In the genomic region with DNA sequence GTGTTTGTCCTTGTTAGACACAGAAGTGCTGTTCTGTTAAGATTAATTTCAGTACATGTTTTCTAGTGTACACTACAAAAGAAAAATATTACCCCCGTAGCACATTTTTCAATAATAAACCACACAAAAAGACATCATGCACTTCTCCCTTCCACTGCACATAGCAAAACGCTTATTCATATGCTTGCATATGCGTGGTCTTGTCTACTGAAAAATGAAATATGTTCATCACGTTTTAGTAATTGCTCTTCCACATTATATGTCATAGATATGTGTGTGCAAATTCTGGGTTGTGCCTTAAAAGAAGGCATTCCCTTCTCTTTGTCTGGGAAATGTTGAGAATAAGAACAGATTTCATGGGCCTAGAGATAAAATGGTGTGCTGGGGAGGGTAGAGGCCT, we compare ENCODE assay signal across 25 cellular contexts.
"Had no signal": no experiment of that assay in that cellular context is flagged by ENCODE, and none has a peak within 500 bp of the region (broad histone marks: within the 10 kb centered on the region; RNA-seq: fewer than 3 reads in every experiment).

No MANE protein-coding gene starts in this region.

- H3K4me3 ChIP-seq: K562, Peyer's patch had no signal

- H3K27ac ChIP-seq: Peyer's patch, RWPE1, VCaP had no signal

- ATAC-seq: activated T-helper 17 cell treated with anti-CD3 and anti-CD28 coated beads, Interleukin-2, amount 50 U/mL, for 72 hours; K562 had no signal

- DNase-seq: activated CD4-positive, alpha-beta memory T cell treated with anti-CD3 and anti-CD28 coated beads, Interleukin-2, amount 10 ng/mL, durations not matched to agents 7 days and 5 days; activated CD4-positive, alpha-beta T cell treated with anti-CD3 and anti-CD28 coated beads, Interleukin-2, amount 50 U/mL, for 1 hour; activated CD4-positive, CD25-positive, alpha-beta regulatory T cell; activated gamma-delta T cell; activated naive CD4-positive, alpha-beta T cell treated with anti-CD3 and anti-CD28 coated beads for 36 hours; activated T-cell treated with anti-CD3 and anti-CD28 coated beads for 4 hours; activated T-cell treated with anti-CD3 and anti-CD28 coated beads, Interleukin-2, amount 50 U/mL, for 48 hours; caudate nucleus; Karpas-422; NCI-H1092; NCI-H1417; NCI-H1930; NCI-H2107; NCI-H2171 treated with DMSO at 0.1 percent for 48 hours; NCI-H226; NCI-H526 treated with DMSO at 0.1 percent for 48 hours; NCI-H82; OCI-M1; Peyer's patch; SHP77; T-helper 1 cell had no signal

- H3K27me3 ChIP-seq: Peyer's patch had no signal

- H3K9me3 ChIP-seq: Peyer's patch had no signal

- H3K4me1 ChIP-seq: Peyer's patch had no signal

- H3K36me3 ChIP-seq: Peyer's patch had no signal
